In genomic region chr12:51087-51486, GRCh38 we compare ENCODE assay signal across 4 cellular contexts. TPM values are rescaled to one million over a fixed set of nuclear protein-coding genes. Genes with fewer than 3 reads are reported as not detected.
"Had no signal": no experiment of that assay in that cellular context is flagged by ENCODE, and none has a peak within 500 bp of the region (broad histone marks: within the 10 kb centered on the region; RNA-seq: fewer than 3 reads in every experiment).

No MANE protein-coding gene starts in this region.

RNA-seq across cellular contexts. Expression of gene IQSEC3, which starts 15.5 kb away (rescaled TPM):
- total RNA-seq: GM23248, H4, HT-29, IMR-90 had no signal
- polyA plus RNA-seq: GM23248 had no signal
